ENCODE assay signal across 15 cellular contexts in genomic region chr9:21682981-21683380, GRCh38.
DNase-seq lines count a peak whose midpoint lies in the region; TF ChIP-seq lines count a peak whose summit lies in the region.
"Had no signal": no experiment of that assay in that cellular context is flagged by ENCODE, and none has a peak within 500 bp of the region (broad histone marks: within the 10 kb centered on the region; RNA-seq: fewer than 3 reads in every experiment).

No MANE protein-coding gene starts in this region.

- no peak overlapping the region for H3K4me3 Mint-ChIP-seq in MCF 10A (ENCODE audit: unreplicated experiment)
- H3K4me3 Mint-ChIP-seq: effector memory CD8-positive, alpha-beta T cell; neural crest cell; WTC11 had no signal

- H3K27ac ChIP-seq in breast epithelium (no peak overlapping the region), esophagus muscularis mucosa (replicated peaks in 1 of 4) (no peak overlapping the region)
- H3K27ac ChIP-seq: lower lobe of right lung had no signal

- intact Hi-C loops in MCF 10A (cut with micrococcal nuclease), result loop anchor here (5.0 kb wide), 1 partner anchor 126 kb away; no protein-coding TSS in a partner anchor
- intact Hi-C loops in breast epithelium (cut with DNase I; ENCODE audit: low total_unique reads), result no loop called here
- intact Hi-C loops in posterior vena cava (cut with DNase I), result no loop called here
- intact Hi-C loops in esophagus muscularis mucosa (cut with DNase I), result no loop called here

- H3K36me3 ChIP-seq in breast epithelium (no peaks in the 10 kb centered on the region), esophagus muscularis mucosa (no peaks in the 10 kb centered on the region)
- H3K36me3 ChIP-seq: lower lobe of right lung had no signal

- no peaks in the 10 kb centered on the region for H3K9me3 Mint-ChIP-seq in MCF 10A (ENCODE audit: unreplicated experiment)
- H3K9me3 Mint-ChIP-seq: effector memory CD8-positive, alpha-beta T cell; neural crest cell; WTC11 had no signal

- TF ChIP-seq CTCF in MCF 10A (IDR thresholded peaks at IDR 0.05; ENCODE audit: unreplicated experiment), result no peak
- no peak for TF ChIP-seq CTCF in breast epithelium (IDR thresholded peaks at IDR 0.05)
- no peak for TF ChIP-seq CTCF in esophagus muscularis mucosa (IDR thresholded peaks at IDR 0.05)

- no peak overlapping the region for H3K27ac Mint-ChIP-seq in MCF 10A (ENCODE audit: low read depth, unreplicated experiment)
- H3K27ac Mint-ChIP-seq: effector memory CD8-positive, alpha-beta T cell; WTC11 had no signal

- no peaks in the 10 kb centered on the region for H3K36me3 Mint-ChIP-seq in MCF 10A (ENCODE audit: insufficient read depth, unreplicated experiment)
- H3K36me3 Mint-ChIP-seq: WTC11 had no signal

- no peaks in the 10 kb centered on the region for H3K27me3 Mint-ChIP-seq in MCF 10A (ENCODE audit: insufficient read depth, unreplicated experiment)

- 83% methylated on average over 2 of the region's 2 CpGs for WGBS in esophagus muscularis mucosa

- H3K9me3 ChIP-seq in breast epithelium (no peaks in the 10 kb centered on the region), esophagus muscularis mucosa (no peaks in the 10 kb centered on the region)
- H3K9me3 ChIP-seq: lower lobe of right lung had no signal

- no peak for TF ChIP-seq POLR2A in breast epithelium (IDR thresholded peaks at IDR 0.05)
- no peak for TF ChIP-seq POLR2A in esophagus muscularis mucosa (IDR thresholded peaks at IDR 0.05; ENCODE audit: low read depth)

- H3K4me3 ChIP-seq in breast epithelium (no peak overlapping the region), esophagus muscularis mucosa (no peak overlapping the region)
- H3K4me3 ChIP-seq: lower lobe of right lung had no signal

- TF ChIP-seq EP300 in esophagus muscularis mucosa (IDR thresholded peaks at IDR 0.05), result no peak

- CTCF ChIA-PET in MCF 10A (lab: Yijun Ruan, JAX), result interaction anchor here (0.6 to 2.7 kb wide), 4 partner anchors 26 to 556 kb away, joined by 4 to 10 read pairs (median 6); no protein-coding TSS in a partner anchor

- BruUV-seq in MCF 10A (replicated peaks; lab: Mats Ljungman, UMichigan), result no TSS peak

- peaks cover 18% of the 10 kb centered on the region for H3K4me1 Mint-ChIP-seq in MCF 10A (ENCODE audit: insufficient read depth, unreplicated experiment)

- peak; percentile 47 for DNase-seq in MCF 10A (ENCODE audit: unreplicated experiment)
- DNase-seq in breast epithelium (ENCODE audit: low spot score in 2 of 2), result no peak
- DNase-seq in RPMI7951 (ENCODE audit: low read depth), result peak; percentile 57
- DNase-seq in fibroblast of peridontal ligament (ENCODE audit: extremely low read depth), result peak; percentile 66
- no peak for DNase-seq in posterior vena cava (ENCODE audit: low spot score)
- no peak for DNase-seq in SKM-1 (lab: John Stamatoyannopoulos, UW; ENCODE audit: unreplicated experiment)
- DNase-seq in NCI-H187 treated with DMSO at 0.1 percent for 48 hours (lab: John Stamatoyannopoulos, UW), result no peak
- DNase-seq in esophagus muscularis mucosa (ENCODE audit: extremely low spot score), result no peak
- DNase-seq: ACHN; effector memory CD8-positive, alpha-beta T cell; lower lobe of right lung; OCI-M1; stimulated activated naive CD4-positive, alpha-beta T cell treated with Interleukin-2 at 50 U/mL for 16 hours had no signal

- POLR2A ChIA-PET in MCF 10A (lab: Yijun Ruan, JAX), result interaction anchor here (0.6 to 4.2 kb wide), 8 partner anchors 30 to 534 kb away, joined by 3 to 23 read pairs (median 8); no protein-coding TSS in a partner anchor

- H3K27me3 ChIP-seq in breast epithelium (no peaks in the 10 kb centered on the region), esophagus muscularis mucosa (no peaks in the 10 kb centered on the region)

- H3K4me1 ChIP-seq in breast epithelium, result no peaks in the 10 kb centered on the region
- peaks cover 0 to 5% (median under 1%) of the 10 kb centered on the region in 4 donors for H3K4me1 ChIP-seq in esophagus muscularis mucosa
- H3K4me1 ChIP-seq: lower lobe of right lung had no signal

Comparison
In these comparisons a context has a peak if more than half of its experiments do, and no peak if none do; other contexts are left out.
1. DNase-seq: peak in MCF 10A (single experiment), RPMI7951 (single experiment) and fibroblast of peridontal ligament (single experiment); none in breast epithelium (0 of 2), posterior vena cava (single experiment), SKM-1 (single experiment), NCI-H187 treated with DMSO at 0.1 percent for 48 hours (single experiment) and esophagus muscularis mucosa (single experiment).